1 cellular context compared by ENCODE assay signal in genomic region chr11:114309517-114309916, GRCh38.
TF ChIP-seq lines count a peak whose summit lies in the region.

No MANE protein-coding gene starts in this region.

TF ChIP-seq in K562, 482 proteins besides CTCF, POLR2A, EP300 and RAD21 (continued from another document):
- TF ChIP-seq E2F1 (CRISPR knock-in tag; IDR thresholded peaks at IDR 0.05) (no peak), UBTF (IDR thresholded peaks at IDR 0.05; ENCODE audit: borderline replicate concordance in 1 of 2, low read depth in 2 of 2, low read length in 2 of 2) (no peak), POLR3A (IDR thresholded peaks at IDR 0.05; ENCODE audit: borderline replicate concordance, extremely low read depth, insufficient read depth, insufficient read length) (no peak)
TF ChIP-seq in K562: peak in this region for 2.
